ENCODE assay signal across 17 cellular contexts in genomic region chr17:7515912-7516610, GRCh38. TPM values are rescaled to one million over a fixed set of nuclear protein-coding genes. Genes with fewer than 3 reads are reported as not detected.
A peak's percentile ranks its signal among the peaks of the same experiment; 100 is the strongest.
DNase-seq lines count a peak whose midpoint lies in the region; ATAC-seq and TF ChIP-seq lines count a peak whose summit lies in the region.
"Had no signal": no experiment of that assay in that cellular context is flagged by ENCODE, and none has a peak within 500 bp of the region (broad histone marks: within the 10 kb centered on the region; RNA-seq: fewer than 3 reads in every experiment).

No MANE protein-coding gene starts in this region.

- H3K27ac ChIP-seq in upper lobe of left lung = peak overlapping the region in 3 of 4 donors; percentile 23 to 51 (median 40)
- H3K27ac ChIP-seq: prostate gland had no signal

- peaks cover 3 to 15% (median 10%) of the 10 kb centered on the region in 4 donors for H3K4me1 ChIP-seq in upper lobe of left lung
- H3K4me1 ChIP-seq: prostate gland had no signal

- no peak overlapping the region for H3K4me3 Mint-ChIP-seq in activated naive CD8-positive, alpha-beta T cell
- H3K4me3 Mint-ChIP-seq in activated naive CD8-positive, alpha-beta T cell treated with anti-CD3 and anti-CD28 coated beads, Interleukin-2, amount 50 U/mL, for 24 hours = no peak overlapping the region
- H3K4me3 Mint-ChIP-seq: activated CD4-positive, alpha-beta T cell treated with anti-CD3 and anti-CD28 coated beads, Interleukin-2, amount 10 ng/mL, durations not matched to agents 7 days and 5 days had no signal

- H3K9me3 ChIP-seq in upper lobe of left lung = no peaks in the 10 kb centered on the region
- H3K9me3 ChIP-seq: prostate gland, tibial nerve had no signal

- H3K27me3 Mint-ChIP-seq in activated naive CD8-positive, alpha-beta T cell = no peaks in the 10 kb centered on the region
- H3K27me3 Mint-ChIP-seq in activated naive CD8-positive, alpha-beta T cell treated with anti-CD3 and anti-CD28 coated beads, Interleukin-2, amount 50 U/mL, for 24 hours = no peaks in the 10 kb centered on the region
- H3K27me3 Mint-ChIP-seq: activated CD4-positive, alpha-beta T cell treated with anti-CD3 and anti-CD28 coated beads, Interleukin-2, amount 10 ng/mL, durations not matched to agents 7 days and 5 days had no signal

- H3K36me3 Mint-ChIP-seq in activated naive CD8-positive, alpha-beta T cell = peaks cover 2% of the 10 kb centered on the region
- peaks cover 28% of the 10 kb centered on the region for H3K36me3 Mint-ChIP-seq in activated naive CD8-positive, alpha-beta T cell treated with anti-CD3 and anti-CD28 coated beads, Interleukin-2, amount 50 U/mL, for 24 hours (ENCODE audit: low read depth)

- peaks cover 3% of the 10 kb centered on the region for H3K4me1 Mint-ChIP-seq in activated naive CD8-positive, alpha-beta T cell (ENCODE audit: low read depth)
- no peaks in the 10 kb centered on the region for H3K4me1 Mint-ChIP-seq in activated naive CD8-positive, alpha-beta T cell treated with anti-CD3 and anti-CD28 coated beads, Interleukin-2, amount 50 U/mL, for 24 hours

- TF ChIP-seq CTCF in upper lobe of left lung (IDR thresholded peaks at IDR 0.05) = no peak

- no peak for TF ChIP-seq EP300 in upper lobe of left lung (IDR thresholded peaks at IDR 0.05)

- peak in 1 of 4 donors; percentile 14 for TF ChIP-seq POLR2A in upper lobe of left lung (IDR thresholded peaks at IDR 0.05)

- 83 to 87% methylated on average over 13 of the region's 13 CpGs for WGBS in upper lobe of left lung, 2 donors

- H3K27ac Mint-ChIP-seq in activated naive CD8-positive, alpha-beta T cell = peak overlapping the region; percentile 19
- no peak overlapping the region for H3K27ac Mint-ChIP-seq in activated naive CD8-positive, alpha-beta T cell treated with anti-CD3 and anti-CD28 coated beads, Interleukin-2, amount 50 U/mL, for 24 hours

- ATAC-seq in activated naive CD8-positive, alpha-beta T cell treated with anti-CD3 and anti-CD28 coated beads, Interleukin-2, amount 50 U/mL, for 24 hours = no peak
- peak; percentile 52 for ATAC-seq in left lobe of liver
- peak in 1 of 2 donors; percentile 38 for ATAC-seq in upper lobe of left lung (ENCODE audit: low FRiP score in 2 of 2)
- no peak for ATAC-seq in GM21529 (IDR thresholded peaks at IDR 0.05; ENCODE audit: unreplicated experiment)

- peaks cover 22 to 36% (median 33%) of the 10 kb centered on the region in 4 donors for H3K36me3 ChIP-seq in upper lobe of left lung

- H3K9me3 Mint-ChIP-seq in activated naive CD8-positive, alpha-beta T cell (ENCODE audit: low read depth) = no peaks in the 10 kb centered on the region
- H3K9me3 Mint-ChIP-seq in activated naive CD8-positive, alpha-beta T cell treated with anti-CD3 and anti-CD28 coated beads, Interleukin-2, amount 50 U/mL, for 24 hours = no peaks in the 10 kb centered on the region
- H3K9me3 Mint-ChIP-seq: activated CD4-positive, alpha-beta T cell treated with anti-CD3 and anti-CD28 coated beads, Interleukin-2, amount 10 ng/mL, durations not matched to agents 7 days and 5 days had no signal

- H3K27me3 ChIP-seq in upper lobe of left lung = no peaks in the 10 kb centered on the region
- H3K27me3 ChIP-seq: tibial nerve had no signal

- no peak for DNase-seq in activated naive CD8-positive, alpha-beta T cell treated with anti-CD3 and anti-CD28 coated beads, Interleukin-2, amount 50 U/mL, for 24 hours
- DNase-seq in left lobe of liver (ENCODE audit: low spot score) = no peak
- DNase-seq in upper lobe of left lung = peak in 1 of 2 donors; percentile 69
- no peak for DNase-seq in midbrain (lab: John Stamatoyannopoulos, UW)
- DNase-seq: activated CD4-positive, alpha-beta T cell treated with anti-CD3 and anti-CD28 coated beads, Interleukin-2, amount 10 ng/mL, durations not matched to agents 7 days and 5 days; aorta; H7; KG1; mesenchymal stem cell; NCI-H187 treated with DMSO at 0.1 percent for 48 hours; NCI-H526 had no signal

- no peak overlapping the region for H3K4me3 ChIP-seq in upper lobe of left lung
- H3K4me3 ChIP-seq: prostate gland, tibial nerve had no signal

RNA-seq across cellular contexts. Expression of gene POLR2A, which starts 31.9 kb away (rescaled TPM):
- total RNA-seq in left lobe of liver = 55.9 TPM
- total RNA-seq in upper lobe of left lung = 100 to 1,000 TPM in 4 of 6 donors, 10 to 100 TPM in 2; 79.5 to 139 (median 112) TPM

RNA-seq across cellular contexts. Expression of gene TNFSF12, which starts 32.8 kb away (rescaled TPM):
- total RNA-seq in left lobe of liver = 9.3 TPM
- 100 to 1,000 TPM in 1 of 6 donors, 10 to 100 TPM in 5; 32.3 to 158 (median 73.2) TPM for total RNA-seq in upper lobe of left lung

RNA-seq across cellular contexts. Expression of gene SLC35G6, which starts 34.8 kb away (rescaled TPM):
- total RNA-seq in left lobe of liver = not detected
- total RNA-seq in upper lobe of left lung = not detected
- total RNA-seq: activated CD4-positive, alpha-beta T cell treated with anti-CD3 and anti-CD28 coated beads, Interleukin-2, amount 10 ng/mL, durations not matched to agents 7 days and 5 days; aorta; dermis microvascular lymphatic vessel endothelial cell; H7; prostate gland; T-helper 1 cell treated with Interleukin-12 subunit alpha and Interleukin-12 subunit beta and Interleukin-4 antibody, amounts not matched to agents 30 ng/mL and 1 ng/mL, for 36 hours; tibial nerve had no signal

RNA-seq across cellular contexts. Expression of gene ZBTB4, which starts 36.6 kb away (rescaled TPM):
- total RNA-seq in left lobe of liver = 7.9 TPM
- 10 to 100 TPM; 54.4 to 90.1 (median 74.2) TPM for total RNA-seq in upper lobe of left lung

RNA-seq across cellular contexts. Expression of gene TNFSF13, which starts 42.5 kb away (rescaled TPM):
- 5.9 TPM for total RNA-seq in left lobe of liver
- total RNA-seq in upper lobe of left lung = 100 to 1,000 TPM in 4 of 6 donors, 10 to 100 TPM in 2; 74.2 to 226 (median 129) TPM
